8 cellular contexts compared by ENCODE assay signal in the genomic region with DNA sequence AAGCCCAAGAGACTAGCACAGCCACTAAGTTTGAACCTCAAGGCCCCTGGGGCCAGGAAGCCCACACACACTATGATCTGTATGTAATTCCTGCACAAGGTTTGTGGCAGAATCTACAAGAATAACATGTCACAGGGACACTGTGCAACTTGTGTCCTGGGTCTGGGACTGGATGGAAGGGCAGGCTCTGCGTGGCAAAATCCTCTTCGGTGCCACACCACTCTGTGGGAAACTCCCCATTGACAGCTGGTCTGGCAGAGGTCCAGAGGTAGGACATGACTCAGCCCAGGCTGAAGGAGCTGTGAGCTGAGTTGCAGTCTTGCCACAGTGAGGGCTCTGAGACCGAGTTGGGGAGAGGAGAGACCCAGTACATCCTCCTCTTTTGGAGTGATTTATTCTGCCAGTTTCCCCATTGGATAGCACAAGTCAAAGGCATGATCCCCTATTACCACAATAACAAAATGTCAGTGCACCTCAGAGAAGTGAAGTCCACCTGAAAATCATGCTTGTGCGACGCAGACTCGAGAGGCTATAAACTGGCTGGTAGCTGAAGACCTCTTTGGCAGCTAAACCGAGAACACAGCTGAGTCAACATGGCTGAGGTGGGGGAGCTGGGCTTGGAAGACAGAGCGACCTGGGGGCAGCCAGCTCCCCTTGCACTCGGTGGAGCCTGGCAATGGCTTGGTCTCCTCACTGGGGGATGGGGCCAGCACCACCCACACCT. TPM values are rescaled to one million over a fixed set of nuclear protein-coding genes. Genes with fewer than 3 reads are reported as not detected.
DNase-seq lines count a peak whose midpoint lies in the region; ATAC-seq and TF ChIP-seq lines count a peak whose summit lies in the region.

No MANE protein-coding gene starts in this region.

- H3K9me3 Mint-ChIP-seq in activated T-cell treated with anti-CD3 and anti-CD28 coated beads, Interleukin-2, amount 50 U/mL, for 4 hours: no peaks in the 10 kb centered on the region

- TF ChIP-seq CTCF in foreskin fibroblast (IDR thresholded peaks at IDR 0.05; ENCODE audit: low read depth, low read length): no peak

- no peaks in the 10 kb centered on the region for H3K27me3 Mint-ChIP-seq in activated T-cell treated with anti-CD3 and anti-CD28 coated beads, Interleukin-2, amount 50 U/mL, for 4 hours (ENCODE audit: low read depth)

- no peak overlapping the region for H3K4me3 Mint-ChIP-seq in activated T-cell treated with anti-CD3 and anti-CD28 coated beads, Interleukin-2, amount 50 U/mL, for 4 hours

- peaks cover 8% of the 10 kb centered on the region for H3K4me1 Mint-ChIP-seq in activated T-cell treated with anti-CD3 and anti-CD28 coated beads, Interleukin-2, amount 50 U/mL, for 4 hours (ENCODE audit: low read depth)

- ATAC-seq in activated T-cell treated with anti-CD3 and anti-CD28 coated beads, Interleukin-2, amount 50 U/mL, for 4 hours: peak; percentile 77 to 86
- ATAC-seq in HG03521 (IDR thresholded peaks at IDR 0.05; ENCODE audit: unreplicated experiment): no peak

- DNase-seq in DMS153 (lab: John Stamatoyannopoulos, UW) (peak; percentile 43), DMS153 treated with DMSO at 0.1 percent for 48 hours (lab: John Stamatoyannopoulos, UW; ENCODE audit: unreplicated experiment) (no peak), Kasumi-1 (lab: John Stamatoyannopoulos, UW) (peak; percentile 1 to 12), foreskin fibroblast (peak; percentile 73 to 90), renal cortical epithelial cell (ENCODE audit: low read depth) (peak; percentile 76)
- peak; percentile 14 for DNase-seq in activated T-cell treated with anti-CD3 and anti-CD28 coated beads, Interleukin-2, amount 50 U/mL, for 4 hours
- no peak for DNase-seq in central memory CD4-positive, alpha-beta T cell

- no peak overlapping the region for H3K4me3 ChIP-seq in foreskin fibroblast (ENCODE audit: low read depth in 1 of 2, low read length in 2 of 2)

- H3K36me3 Mint-ChIP-seq in activated T-cell treated with anti-CD3 and anti-CD28 coated beads, Interleukin-2, amount 50 U/mL, for 4 hours (ENCODE audit: insufficient read depth): peaks cover 29% of the 10 kb centered on the region

RNA-seq across cellular contexts. Expression of a gene that starts 23.3 kb away (rescaled TPM):
- under 1 TPM in 1 of 3 donors, not detected in 2; 0.15 TPM for total RNA-seq in activated T-cell treated with anti-CD3 and anti-CD28 coated beads, Interleukin-2, amount 50 U/mL, for 4 hours
- not detected in 2 replicates for total RNA-seq in renal cortical epithelial cell

Comparison
In these comparisons a context has a peak if more than half of its experiments do, and no peak if none do; other contexts are left out.
1. DNase-seq: peak in DMS153 (single experiment), Kasumi-1 (2 of 2), activated T-cell treated with anti-CD3 and anti-CD28 coated beads, Interleukin-2, amount 50 U/mL, for 4 hours (single experiment), foreskin fibroblast (2 of 2) and renal cortical epithelial cell (single experiment); none in DMS153 treated with DMSO at 0.1 percent for 48 hours (single experiment) and central memory CD4-positive, alpha-beta T cell (single experiment).